ENCODE assay signal across 1 cellular context in the genomic region with DNA sequence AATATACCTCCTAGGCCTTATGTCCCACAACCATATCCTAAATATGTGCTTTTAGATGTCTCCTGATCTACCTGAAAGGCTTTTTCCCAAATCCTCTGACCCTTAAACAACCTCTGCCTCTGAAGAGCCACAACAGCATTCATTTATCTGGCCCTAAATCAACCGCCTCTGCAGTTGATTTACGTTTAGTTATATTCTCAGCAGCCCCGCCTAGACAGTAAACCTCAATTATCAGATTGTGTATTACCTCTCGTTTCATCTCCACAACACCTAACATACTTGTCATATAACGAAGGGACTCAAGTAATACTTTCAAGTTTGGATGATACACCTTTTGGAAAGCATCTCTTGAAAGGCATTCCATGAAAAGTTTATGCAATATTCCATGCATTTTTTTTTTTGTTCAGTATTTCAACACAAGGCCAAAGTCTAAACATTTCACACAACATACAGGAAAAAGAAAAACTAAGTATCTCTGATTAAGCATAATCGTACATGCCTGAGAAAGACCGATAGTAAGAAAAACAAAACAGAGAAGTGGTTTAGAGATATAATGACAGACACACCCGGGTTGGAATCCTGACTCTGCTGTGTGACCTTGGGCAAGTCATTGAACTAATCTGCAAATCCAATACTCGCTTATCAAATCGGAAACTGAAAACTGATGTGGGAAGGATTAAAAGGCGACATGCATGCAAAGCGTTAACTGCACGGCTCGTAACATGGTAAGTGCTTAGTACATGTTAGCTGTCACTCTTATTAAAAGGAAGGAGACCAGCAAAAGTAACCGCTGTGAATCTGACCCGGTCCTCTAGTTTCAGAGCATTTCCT.
TF ChIP-seq lines count a peak whose summit lies in the region.

No MANE protein-coding gene starts in this region.

TF ChIP-seq in SK-N-SH, 30 proteins besides CTCF, POLR2A, EP300 and RAD21 (continued from another document):
- TF ChIP-seq, protein P1, sequence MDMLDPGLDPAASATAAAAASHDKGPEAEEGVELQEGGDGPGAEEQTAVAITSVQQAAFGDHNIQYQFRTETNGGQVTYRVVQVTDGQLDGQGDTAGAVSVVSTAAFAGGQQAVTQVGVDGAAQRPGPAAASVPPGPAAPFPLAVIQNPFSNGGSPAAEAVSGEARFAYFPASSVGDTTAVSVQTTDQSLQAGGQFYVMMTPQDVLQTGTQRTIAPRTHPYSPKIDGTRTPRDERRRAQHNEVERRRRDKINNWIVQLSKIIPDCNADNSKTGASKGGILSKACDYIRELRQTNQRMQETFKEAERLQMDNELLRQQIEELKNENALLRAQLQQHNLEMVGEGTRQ (IDR thresholded peaks at IDR 0.05; ENCODE audit: borderline replicate concordance, low read depth, low read length), result no peak
- TF ChIP-seq RXRA (IDR thresholded peaks at IDR 0.05; ENCODE audit: borderline replicate concordance, low read depth) (no peak), TAF1 (IDR thresholded peaks at IDR 0.05; ENCODE audit: borderline replicate concordance, low read depth, low read length) (no peak), TEAD4 (IDR thresholded peaks at IDR 0.05; ENCODE audit: borderline replicate concordance, insufficient read depth) (no peak), FOXJ3 (CRISPR knock-in tag; IDR thresholded peaks at IDR 0.05) (no peak), FOXM1 (IDR thresholded peaks at IDR 0.05; ENCODE audit: low read depth) (no peak), MEF2A (IDR thresholded peaks at IDR 0.05; ENCODE audit: borderline replicate concordance, low read depth) (no peak), NFIC (IDR thresholded peaks at IDR 0.05; ENCODE audit: borderline replicate concordance) (no peak)
- TF ChIP-seq, protein P2, sequence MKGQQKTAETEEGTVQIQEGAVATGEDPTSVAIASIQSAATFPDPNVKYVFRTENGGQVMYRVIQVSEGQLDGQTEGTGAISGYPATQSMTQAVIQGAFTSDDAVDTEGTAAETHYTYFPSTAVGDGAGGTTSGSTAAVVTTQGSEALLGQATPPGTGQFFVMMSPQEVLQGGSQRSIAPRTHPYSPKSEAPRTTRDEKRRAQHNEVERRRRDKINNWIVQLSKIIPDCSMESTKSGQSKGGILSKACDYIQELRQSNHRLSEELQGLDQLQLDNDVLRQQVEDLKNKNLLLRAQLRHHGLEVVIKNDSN (IDR thresholded peaks at IDR 0.05; ENCODE audit: borderline replicate concordance, low read depth), result no peak
TF ChIP-seq in SK-N-SH: peak in this region for 0.
